ENCODE assay signal across 30 cellular contexts in the genomic region with DNA sequence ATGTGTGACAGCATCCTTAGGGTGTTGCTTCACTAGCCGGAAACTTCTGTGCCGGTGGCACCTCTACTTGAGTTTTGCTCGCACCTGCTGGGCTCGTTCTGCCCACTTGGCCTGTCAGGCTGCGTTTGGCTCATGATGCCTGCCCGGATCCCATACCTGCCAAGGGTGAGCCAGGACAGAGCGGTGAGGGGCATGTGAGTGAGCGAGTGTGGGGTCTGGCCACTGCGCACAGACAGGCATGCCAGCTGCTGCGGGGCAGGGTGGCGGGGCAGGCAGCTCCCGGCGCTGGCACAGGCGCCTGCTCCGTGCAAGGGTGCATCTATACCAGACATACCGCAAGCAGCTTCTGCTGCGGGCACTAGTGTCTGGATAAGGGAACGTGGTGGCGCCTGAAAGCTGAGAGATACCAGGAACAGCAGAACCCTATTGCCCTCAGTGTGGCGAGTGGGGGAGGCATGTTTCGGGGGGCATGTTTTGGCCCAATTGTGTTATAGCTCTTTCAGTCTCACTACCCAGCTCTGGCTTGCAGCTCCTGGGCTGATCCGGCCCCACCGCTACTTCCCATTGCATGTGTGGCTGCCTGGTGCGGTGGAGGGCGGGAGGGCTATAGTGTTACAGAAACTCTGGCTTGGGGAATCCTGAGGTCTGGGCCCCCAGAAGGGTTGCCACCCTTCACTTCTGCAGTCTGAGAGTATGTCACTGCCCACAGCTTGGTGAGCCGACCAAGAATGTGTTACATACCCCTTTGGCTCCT.
"Had no signal": no experiment of that assay in that cellular context is flagged by ENCODE, and none has a peak within 500 bp of the region (broad histone marks: within the 10 kb centered on the region; RNA-seq: fewer than 3 reads in every experiment).

No MANE protein-coding gene starts in this region.

- DNase-seq: cerebellar nuclear complex; cortex of kidney; dorsolateral prefrontal cortex; effector CD8-positive, alpha-beta T cell; endodermal cell; foreskin keratinocyte; glutamatergic neuron; heart right ventricle; hippocampal formation; kidney glomerular epithelial cell; mesendoderm; midbrain; naive thymus-derived CD4-positive, alpha-beta T cell; sigmoid colon; stimulated activated CD4-positive, alpha-beta T cell treated with anti-CD3 and anti-CD28 coated beads, Interleukin-4, amount 100 ng/mL, for 4 hours; stimulated activated naive CD8-positive, alpha-beta T cell treated with anti-CD3 and anti-CD28 coated beads, Interleukin-15, Interleukin-2, amounts not matched to agents 100 U/mL and 50 U/mL, for 24 hours; substantia nigra; testis; tibial artery had no signal

- H2AFZ ChIP-seq: neural progenitor cell had no signal

- ATAC-seq: foreskin keratinocyte; heart right ventricle; left lobe of liver; naive thymus-derived CD4-positive, alpha-beta T cell; stimulated activated memory B cell treated with anti-CD40 and anti-IgM and Interleukin-4, amounts not matched to agents 10 μg/mL and 1 μg/mL and 100 μg/mL, for 72 hours; stimulated activated naive CD8-positive, alpha-beta T cell treated with anti-CD3 and anti-CD28 coated beads, Interleukin-15, Interleukin-2, amounts not matched to agents 100 U/mL and 50 U/mL, for 24 hours had no signal

- H3K4me2 ChIP-seq: neural progenitor cell had no signal

- H3K4me1 Mint-ChIP-seq: endodermal cell; nephron; neural progenitor cell; stimulated activated memory B cell treated with anti-CD40 and anti-IgM and Interleukin-4, amounts not matched to agents 10 μg/mL and 1 μg/mL and 100 μg/mL, for 72 hours had no signal

- H3K4me3 Mint-ChIP-seq: endodermal cell; naive thymus-derived CD4-positive, alpha-beta T cell; nephron; neural progenitor cell; stimulated activated memory B cell treated with anti-CD40 and anti-IgM and Interleukin-4, amounts not matched to agents 10 μg/mL and 1 μg/mL and 100 μg/mL, for 72 hours had no signal

- H3K9ac ChIP-seq: neural progenitor cell had no signal

- H3K27ac Mint-ChIP-seq: endodermal cell; nephron; neural progenitor cell; stimulated activated memory B cell treated with anti-CD40 and anti-IgM and Interleukin-4, amounts not matched to agents 10 μg/mL and 1 μg/mL and 100 μg/mL, for 72 hours had no signal

- H3K4me1 ChIP-seq: esophagus muscularis mucosa, foreskin keratinocyte, neural progenitor cell, prostate gland, right atrium auricular region, sigmoid colon, testis, upper lobe of left lung had no signal

- H3K36me3 ChIP-seq: esophagus muscularis mucosa, heart right ventricle, neural progenitor cell, prostate gland, right atrium auricular region, sigmoid colon, tibial artery, upper lobe of left lung, vagina had no signal

- H3K9me3 ChIP-seq: prostate gland, sigmoid colon, testis, tibial artery, upper lobe of left lung, vagina had no signal

- H3K27me3 Mint-ChIP-seq: naive thymus-derived CD4-positive, alpha-beta T cell; stimulated activated memory B cell treated with anti-CD40 and anti-IgM and Interleukin-4, amounts not matched to agents 10 μg/mL and 1 μg/mL and 100 μg/mL, for 72 hours had no signal

- H3K27ac ChIP-seq: dorsolateral prefrontal cortex, esophagus muscularis mucosa, foreskin keratinocyte, heart right ventricle, neural progenitor cell, prostate gland, right atrium auricular region, sigmoid colon, testis, tibial artery, upper lobe of left lung, vagina had no signal

- H3K4me3 ChIP-seq: dorsolateral prefrontal cortex, esophagus muscularis mucosa, heart right ventricle, neural progenitor cell, prostate gland, right atrium auricular region, sigmoid colon, testis, tibial artery, upper lobe of left lung, vagina had no signal

- H3K27me3 ChIP-seq: dorsolateral prefrontal cortex, esophagus muscularis mucosa, foreskin keratinocyte, heart right ventricle, neural progenitor cell, right atrium auricular region, sigmoid colon, testis, tibial artery, upper lobe of left lung, vagina had no signal

- FAIRE-seq: endothelial cell of umbilical vein, islet of Langerhans had no signal
